Comparison of ENCODE assay signal across 14 cellular contexts in genomic region chr2:96109931-96110511, GRCh38. TPM values are rescaled to one million over a fixed set of nuclear protein-coding genes. Genes with fewer than 3 reads are reported as not detected.
"Had no signal": no experiment of that assay in that cellular context is flagged by ENCODE, and none has a peak within 500 bp of the region (broad histone marks: within the 10 kb centered on the region; RNA-seq: fewer than 3 reads in every experiment).

No MANE protein-coding gene starts in this region.

- DNase-seq: activated CD4-positive, alpha-beta T cell treated with anti-CD3 and anti-CD28 coated beads, Interleukin-2, amount 50 U/mL, for 1 hour; activated gamma-delta T cell treated with Interleukin-2 at 50 U/mL for 16 hours; activated T-cell treated with anti-CD3 and anti-CD28 coated beads, Interleukin-2, amount 50 U/mL, for 4 hours; central memory CD4-positive, alpha-beta T cell; cortex of kidney; effector memory CD4-positive, alpha-beta T cell; hypothalamus; nephron progenitor cell; small intestine; stimulated activated naive B cell treated with anti-CD40 and anti-IgM and Interleukin-4, amounts not matched to agents 10 μg/mL and 1 μg/mL and 100 μg/mL, for 72 hours had no signal

- ATAC-seq: activated T-cell treated with anti-CD3 and anti-CD28 coated beads, Interleukin-2, amount 50 U/mL, for 4 hours; stimulated activated naive B cell treated with anti-CD40 and anti-IgM and Interleukin-4, amounts not matched to agents 10 μg/mL and 1 μg/mL and 100 μg/mL, for 72 hours; T-helper 17 cell had no signal

- H3K4me1 Mint-ChIP-seq: T-helper 17 cell had no signal

- H3K27ac Mint-ChIP-seq: stimulated activated naive B cell treated with anti-CD40 and anti-IgM and Interleukin-4, amounts not matched to agents 10 μg/mL and 1 μg/mL and 100 μg/mL, for 72 hours; T-helper 17 cell had no signal

- FAIRE-seq: small intestine had no signal

- H3K36me3 ChIP-seq: tibial nerve had no signal

- H3K27ac ChIP-seq: epithelial cell of prostate had no signal

- H3K27me3 Mint-ChIP-seq: T-helper 17 cell had no signal

- H3K4me3 Mint-ChIP-seq: activated T-cell treated with anti-CD3 and anti-CD28 coated beads, Interleukin-2, amount 50 U/mL, for 4 hours; nephron progenitor cell; stimulated activated naive B cell treated with anti-CD40 and anti-IgM and Interleukin-4, amounts not matched to agents 10 μg/mL and 1 μg/mL and 100 μg/mL, for 72 hours; T-helper 17 cell had no signal

RNA-seq across cellular contexts. Expression of gene ADRA2B, which starts 6.3 kb away (rescaled TPM):
- total RNA-seq: osteocyte had no signal

RNA-seq across cellular contexts. Expression of gene ASTL, which starts 28.3 kb away (rescaled TPM):
- total RNA-seq: osteocyte had no signal
- polyA plus RNA-seq: small intestine had no signal
